In the genomic region with DNA sequence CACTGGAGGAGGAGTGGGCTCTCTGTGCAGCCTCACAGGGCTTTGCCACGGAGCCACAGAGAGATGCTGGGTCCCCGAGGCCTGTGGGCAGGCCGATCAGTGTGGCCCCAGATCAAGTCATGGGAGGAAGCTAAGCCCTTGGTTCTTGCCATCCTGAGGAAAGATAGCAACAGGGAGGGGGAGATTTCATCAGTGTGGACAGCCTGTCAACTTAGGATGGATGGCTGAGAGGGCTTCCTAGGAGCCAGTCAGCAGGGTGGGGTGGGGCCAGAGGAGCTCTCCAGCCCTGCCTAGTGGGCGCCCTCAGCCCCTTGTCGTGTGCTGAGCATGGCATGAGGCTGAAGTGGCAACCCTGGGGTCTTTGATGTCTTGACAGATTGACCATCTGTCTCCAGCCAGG, we compare ENCODE assay signal across 22 cellular contexts. TPM values are rescaled to one million over a fixed set of nuclear protein-coding genes. Genes with fewer than 3 reads are reported as not detected.
DNase-seq lines count a peak whose midpoint lies in the region; ATAC-seq, FAIRE-seq and TF ChIP-seq lines count a peak whose summit lies in the region.
"Had no signal": no experiment of that assay in that cellular context is flagged by ENCODE, and none has a peak within 500 bp of the region (broad histone marks: within the 10 kb centered on the region; RNA-seq: fewer than 3 reads in every experiment).

No MANE protein-coding gene starts in this region.

- no peak for TF ChIP-seq CTCF in coronary artery (IDR thresholded peaks at IDR 0.05)
- no peak for TF ChIP-seq CTCF in upper lobe of right lung (IDR thresholded peaks at IDR 0.05)

- no peak for ATAC-seq in stimulated activated naive CD8-positive, alpha-beta T cell treated with anti-CD3 and anti-CD28 coated beads, Interleukin-15, amount 100 ng/mL, for 72 hours
- ATAC-seq in upper lobe of right lung (no peak), HG03039 (IDR thresholded peaks at IDR 0.05; ENCODE audit: unreplicated experiment) (no peak)

- H3K4me3 ChIP-seq in coronary artery = no peak overlapping the region
- no peak overlapping the region for H3K4me3 ChIP-seq in upper lobe of right lung

- no peaks in the 10 kb centered on the region for H3K9me3 Mint-ChIP-seq in stimulated activated naive CD8-positive, alpha-beta T cell treated with anti-CD3 and anti-CD28 coated beads, Interleukin-15, Interleukin-2, amounts not matched to agents 100 ng/mL and 50 ng/mL, for 24 hours
- no peaks in the 10 kb centered on the region for H3K9me3 Mint-ChIP-seq in stimulated activated naive CD8-positive, alpha-beta T cell treated with anti-CD3 and anti-CD28 coated beads, Interleukin-15, amount 100 ng/mL, for 72 hours
- H3K9me3 Mint-ChIP-seq: CD8-positive, alpha-beta memory T cell; H9 had no signal

- intact Hi-C loops in upper lobe of right lung (cut with DNase I) = loop anchor here (10.0 kb wide), 1 partner anchor 265 kb away; a partner anchor contains a TSS

- H3K9me3 ChIP-seq in upper lobe of right lung = no peaks in the 10 kb centered on the region
- H3K9me3 ChIP-seq: BE2C had no signal

- H3K36me3 Mint-ChIP-seq in stimulated activated naive CD8-positive, alpha-beta T cell treated with anti-CD3 and anti-CD28 coated beads, Interleukin-15, Interleukin-2, amounts not matched to agents 100 ng/mL and 50 ng/mL, for 24 hours (ENCODE audit: low read depth) = no peaks in the 10 kb centered on the region
- H3K36me3 Mint-ChIP-seq: CD4-positive, CD25-positive, alpha-beta regulatory T cell; CD8-positive, alpha-beta memory T cell had no signal

- no peak for DNase-seq in stimulated activated naive CD8-positive, alpha-beta T cell treated with anti-CD3 and anti-CD28 coated beads, Interleukin-15, amount 100 ng/mL, for 72 hours
- DNase-seq in HTR-8/SVneo (ENCODE audit: insufficient read length, low spot score) (no peak), coronary artery (ENCODE audit: low spot score) (no peak), upper lobe of right lung (no peak)
- no peak for DNase-seq in activated CD8-positive, alpha-beta memory T cell treated with anti-CD3 and anti-CD28 coated beads, Interleukin-2, amount 50 U/mL, for 48 hours
- DNase-seq: ACHN; BE2C; CD4-positive, CD25-positive, alpha-beta regulatory T cell; CD8-positive, alpha-beta memory T cell; COR-L47; DMS153; DMS79; GF-D8; GOT3; H9; IMR-90; KBM-7 had no signal

- peaks cover 15% of the 10 kb centered on the region for H3K27me3 Mint-ChIP-seq in stimulated activated naive CD8-positive, alpha-beta T cell treated with anti-CD3 and anti-CD28 coated beads, Interleukin-15, Interleukin-2, amounts not matched to agents 100 ng/mL and 50 ng/mL, for 24 hours
- peaks cover 50% of the 10 kb centered on the region for H3K27me3 Mint-ChIP-seq in stimulated activated naive CD8-positive, alpha-beta T cell treated with anti-CD3 and anti-CD28 coated beads, Interleukin-15, amount 100 ng/mL, for 72 hours

- H3K4me1 ChIP-seq in upper lobe of right lung = peaks cover 21% of the 10 kb centered on the region
- H3K4me1 ChIP-seq: BE2C had no signal

- H3K27ac Mint-ChIP-seq in stimulated activated naive CD8-positive, alpha-beta T cell treated with anti-CD3 and anti-CD28 coated beads, Interleukin-15, Interleukin-2, amounts not matched to agents 100 ng/mL and 50 ng/mL, for 24 hours = peak overlapping the region; percentile 61
- peak overlapping the region in 1 of 2 donors; percentile 11 for H3K27ac Mint-ChIP-seq in stimulated activated naive CD8-positive, alpha-beta T cell treated with anti-CD3 and anti-CD28 coated beads, Interleukin-15, amount 100 ng/mL, for 72 hours
- H3K27ac Mint-ChIP-seq: CD4-positive, CD25-positive, alpha-beta regulatory T cell; CD8-positive, alpha-beta memory T cell; H9 had no signal

- peaks cover 15% of the 10 kb centered on the region for H3K4me1 Mint-ChIP-seq in stimulated activated naive CD8-positive, alpha-beta T cell treated with anti-CD3 and anti-CD28 coated beads, Interleukin-15, Interleukin-2, amounts not matched to agents 100 ng/mL and 50 ng/mL, for 24 hours (ENCODE audit: low read depth)
- peaks cover 28% of the 10 kb centered on the region for H3K4me1 Mint-ChIP-seq in stimulated activated naive CD8-positive, alpha-beta T cell treated with anti-CD3 and anti-CD28 coated beads, Interleukin-15, amount 100 ng/mL, for 72 hours

- H3K27me3 ChIP-seq in upper lobe of right lung = peaks cover 7% of the 10 kb centered on the region

- peak; percentile 76 for FAIRE-seq in HTR-8/SVneo (lab: Jason Lieb, UNC)
- FAIRE-seq: A204.1 had no signal

- H3K36me3 ChIP-seq in upper lobe of right lung = no peaks in the 10 kb centered on the region
- H3K36me3 ChIP-seq: BE2C had no signal

- peak overlapping the region; percentile 95 for H3K27ac ChIP-seq in coronary artery
- H3K27ac ChIP-seq in upper lobe of right lung = no peak overlapping the region
- H3K27ac ChIP-seq: HL-60 had no signal

- H3K4me3 Mint-ChIP-seq in stimulated activated naive CD8-positive, alpha-beta T cell treated with anti-CD3 and anti-CD28 coated beads, Interleukin-15, Interleukin-2, amounts not matched to agents 100 ng/mL and 50 ng/mL, for 24 hours = no peak overlapping the region
- no peak overlapping the region for H3K4me3 Mint-ChIP-seq in stimulated activated naive CD8-positive, alpha-beta T cell treated with anti-CD3 and anti-CD28 coated beads, Interleukin-15, amount 100 ng/mL, for 72 hours
- H3K4me3 Mint-ChIP-seq: CD4-positive, CD25-positive, alpha-beta regulatory T cell; CD8-positive, alpha-beta memory T cell; H9 had no signal

RNA-seq across cellular contexts. Expression of a gene that starts 3.9 kb away (rescaled TPM):
- 6.3 TPM for total RNA-seq in upper lobe of right lung
- total RNA-seq: CD4-positive, CD25-positive, alpha-beta regulatory T cell; Daoy had no signal
